In genomic region chr11:86719781-86720463, GRCh38 we compare ENCODE assay signal across 1 cellular context.
TF ChIP-seq lines count a peak whose summit lies in the region.

No MANE protein-coding gene starts in this region.

TF ChIP-seq in WTC11, 78 proteins besides CTCF, POLR2A, EP300 and RAD21 (continued from another document):
- TF ChIP-seq ZBTB21 (CRISPR knock-in tag; IDR thresholded peaks at IDR 0.05; ENCODE audit: borderline replicate concordance): no peak
- no peak for TF ChIP-seq PRDM15 (CRISPR knock-in tag; IDR thresholded peaks at IDR 0.05)
- no peak for TF ChIP-seq CBFB (CRISPR knock-in tag; IDR thresholded peaks at IDR 0.05; ENCODE audit: low read depth)
- TF ChIP-seq FOXJ3 (CRISPR knock-in tag; IDR thresholded peaks at IDR 0.05; ENCODE audit: borderline replicate concordance): no peak
